2 cellular contexts compared by ENCODE assay signal in the genomic region with DNA sequence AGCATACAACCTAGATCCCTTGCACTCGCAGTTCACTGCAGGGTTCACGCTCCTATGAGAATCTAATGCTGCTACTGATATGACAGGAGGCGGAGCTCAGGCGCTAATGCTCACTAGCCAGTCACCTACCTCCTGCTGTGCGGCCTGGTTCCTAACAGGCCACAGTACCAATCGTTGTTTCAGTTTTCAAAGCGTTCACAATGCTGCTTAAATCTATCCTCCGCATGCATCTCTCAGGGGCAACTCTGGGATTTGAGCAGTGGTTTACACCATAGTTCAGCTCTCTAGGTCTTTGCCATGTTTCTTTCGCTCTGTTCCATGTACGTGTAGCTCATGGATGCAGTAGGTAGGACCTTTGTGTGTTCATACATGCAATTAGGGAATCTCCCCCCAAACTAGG.
TF ChIP-seq lines count a peak whose summit lies in the region.

No MANE protein-coding gene starts in this region.

TF ChIP-seq in WTC11, 78 proteins besides CTCF, POLR2A, EP300 and RAD21 (continued from another document and continues in another):
- TF ChIP-seq, protein P1, sequence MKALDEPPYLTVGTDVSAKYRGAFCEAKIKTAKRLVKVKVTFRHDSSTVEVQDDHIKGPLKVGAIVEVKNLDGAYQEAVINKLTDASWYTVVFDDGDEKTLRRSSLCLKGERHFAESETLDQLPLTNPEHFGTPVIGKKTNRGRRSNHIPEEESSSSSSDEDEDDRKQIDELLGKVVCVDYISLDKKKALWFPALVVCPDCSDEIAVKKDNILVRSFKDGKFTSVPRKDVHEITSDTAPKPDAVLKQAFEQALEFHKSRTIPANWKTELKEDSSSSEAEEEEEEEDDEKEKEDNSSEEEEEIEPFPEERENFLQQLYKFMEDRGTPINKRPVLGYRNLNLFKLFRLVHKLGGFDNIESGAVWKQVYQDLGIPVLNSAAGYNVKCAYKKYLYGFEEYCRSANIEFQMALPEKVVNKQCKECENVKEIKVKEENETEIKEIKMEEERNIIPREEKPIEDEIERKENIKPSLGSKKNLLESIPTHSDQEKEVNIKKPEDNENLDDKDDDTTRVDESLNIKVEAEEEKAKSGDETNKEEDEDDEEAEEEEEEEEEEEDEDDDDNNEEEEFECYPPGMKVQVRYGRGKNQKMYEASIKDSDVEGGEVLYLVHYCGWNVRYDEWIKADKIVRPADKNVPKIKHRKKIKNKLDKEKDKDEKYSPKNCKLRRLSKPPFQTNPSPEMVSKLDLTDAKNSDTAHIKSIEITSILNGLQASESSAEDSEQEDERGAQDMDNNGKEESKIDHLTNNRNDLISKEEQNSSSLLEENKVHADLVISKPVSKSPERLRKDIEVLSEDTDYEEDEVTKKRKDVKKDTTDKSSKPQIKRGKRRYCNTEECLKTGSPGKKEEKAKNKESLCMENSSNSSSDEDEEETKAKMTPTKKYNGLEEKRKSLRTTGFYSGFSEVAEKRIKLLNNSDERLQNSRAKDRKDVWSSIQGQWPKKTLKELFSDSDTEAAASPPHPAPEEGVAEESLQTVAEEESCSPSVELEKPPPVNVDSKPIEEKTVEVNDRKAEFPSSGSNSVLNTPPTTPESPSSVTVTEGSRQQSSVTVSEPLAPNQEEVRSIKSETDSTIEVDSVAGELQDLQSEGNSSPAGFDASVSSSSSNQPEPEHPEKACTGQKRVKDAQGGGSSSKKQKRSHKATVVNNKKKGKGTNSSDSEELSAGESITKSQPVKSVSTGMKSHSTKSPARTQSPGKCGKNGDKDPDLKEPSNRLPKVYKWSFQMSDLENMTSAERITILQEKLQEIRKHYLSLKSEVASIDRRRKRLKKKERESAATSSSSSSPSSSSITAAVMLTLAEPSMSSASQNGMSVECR (CRISPR knock-in tag; IDR thresholded peaks at IDR 0.05; ENCODE audit: borderline replicate concordance) = no peak
- TF ChIP-seq ATF1 (CRISPR knock-in tag; IDR thresholded peaks at IDR 0.05) (no peak), FOXP4 (CRISPR knock-in tag; IDR thresholded peaks at IDR 0.05) (no peak), RELA (CRISPR knock-in tag; IDR thresholded peaks at IDR 0.05; ENCODE audit: borderline replicate concordance) (no peak), TEAD1 (CRISPR knock-in tag; IDR thresholded peaks at IDR 0.05) (no peak), AR (CRISPR knock-in tag; IDR thresholded peaks at IDR 0.05) (no peak), JUN (CRISPR knock-in tag; IDR thresholded peaks at IDR 0.05) (no peak), NR3C1 (CRISPR knock-in tag; conservative IDR thresholded peaks at IDR 0.05; ENCODE audit: low read depth) (no peak), SOX15 (CRISPR knock-in tag; IDR thresholded peaks at IDR 0.05) (no peak), ZNF138 (CRISPR knock-in tag; conservative IDR thresholded peaks at IDR 0.05) (no peak), NFE2L1 (CRISPR knock-in tag; IDR thresholded peaks at IDR 0.05) (no peak)
- TF ChIP-seq, protein P2, sequence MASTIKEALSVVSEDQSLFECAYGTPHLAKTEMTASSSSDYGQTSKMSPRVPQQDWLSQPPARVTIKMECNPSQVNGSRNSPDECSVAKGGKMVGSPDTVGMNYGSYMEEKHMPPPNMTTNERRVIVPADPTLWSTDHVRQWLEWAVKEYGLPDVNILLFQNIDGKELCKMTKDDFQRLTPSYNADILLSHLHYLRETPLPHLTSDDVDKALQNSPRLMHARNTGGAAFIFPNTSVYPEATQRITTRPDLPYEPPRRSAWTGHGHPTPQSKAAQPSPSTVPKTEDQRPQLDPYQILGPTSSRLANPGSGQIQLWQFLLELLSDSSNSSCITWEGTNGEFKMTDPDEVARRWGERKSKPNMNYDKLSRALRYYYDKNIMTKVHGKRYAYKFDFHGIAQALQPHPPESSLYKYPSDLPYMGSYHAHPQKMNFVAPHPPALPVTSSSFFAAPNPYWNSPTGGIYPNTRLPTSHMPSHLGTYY (CRISPR knock-in tag; IDR thresholded peaks at IDR 0.05) = no peak

TF ChIP-seq in SK-N-SH treated with all-trans-retinoic acid at 6 μM for 48 hours, 23 proteins besides CTCF, POLR2A, EP300 and RAD21 (continued from another document):
- TF ChIP-seq POU6F1 (CRISPR knock-in tag; IDR thresholded peaks at IDR 0.05; ENCODE audit: borderline replicate concordance, low read depth) (no peak), TCF4 (CRISPR knock-in tag; IDR thresholded peaks at IDR 0.05; ENCODE audit: borderline replicate concordance) (no peak), ZNF70 (CRISPR knock-in tag; IDR thresholded peaks at IDR 0.05) (no peak), ZFP30 (CRISPR knock-in tag; IDR thresholded peaks at IDR 0.05) (no peak), TOX (CRISPR knock-in tag; IDR thresholded peaks at IDR 0.05; ENCODE audit: borderline replicate concordance) (no peak)
